Comparison of ENCODE assay signal across 1 cellular context in the genomic region with DNA sequence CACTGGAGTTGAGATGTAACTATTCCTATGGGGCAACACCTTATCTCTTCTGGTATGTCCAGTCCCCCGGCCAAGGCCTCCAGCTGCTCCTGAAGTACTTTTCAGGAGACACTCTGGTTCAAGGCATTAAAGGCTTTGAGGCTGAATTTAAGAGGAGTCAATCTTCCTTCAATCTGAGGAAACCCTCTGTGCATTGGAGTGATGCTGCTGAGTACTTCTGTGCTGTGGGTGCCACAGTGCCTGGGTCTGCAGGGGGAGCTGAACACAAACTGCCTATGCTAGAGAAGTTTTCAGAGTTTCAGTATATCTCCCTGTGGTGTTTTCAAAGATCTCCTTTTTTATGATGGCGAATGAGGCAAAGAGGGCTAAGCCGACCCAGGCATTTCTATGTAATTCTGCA.
TF ChIP-seq lines count a peak whose summit lies in the region.

No MANE protein-coding gene starts in this region.

TF ChIP-seq in GM23338, 12 proteins besides CTCF, POLR2A, EP300 and RAD21:
- TF ChIP-seq, protein P1, sequence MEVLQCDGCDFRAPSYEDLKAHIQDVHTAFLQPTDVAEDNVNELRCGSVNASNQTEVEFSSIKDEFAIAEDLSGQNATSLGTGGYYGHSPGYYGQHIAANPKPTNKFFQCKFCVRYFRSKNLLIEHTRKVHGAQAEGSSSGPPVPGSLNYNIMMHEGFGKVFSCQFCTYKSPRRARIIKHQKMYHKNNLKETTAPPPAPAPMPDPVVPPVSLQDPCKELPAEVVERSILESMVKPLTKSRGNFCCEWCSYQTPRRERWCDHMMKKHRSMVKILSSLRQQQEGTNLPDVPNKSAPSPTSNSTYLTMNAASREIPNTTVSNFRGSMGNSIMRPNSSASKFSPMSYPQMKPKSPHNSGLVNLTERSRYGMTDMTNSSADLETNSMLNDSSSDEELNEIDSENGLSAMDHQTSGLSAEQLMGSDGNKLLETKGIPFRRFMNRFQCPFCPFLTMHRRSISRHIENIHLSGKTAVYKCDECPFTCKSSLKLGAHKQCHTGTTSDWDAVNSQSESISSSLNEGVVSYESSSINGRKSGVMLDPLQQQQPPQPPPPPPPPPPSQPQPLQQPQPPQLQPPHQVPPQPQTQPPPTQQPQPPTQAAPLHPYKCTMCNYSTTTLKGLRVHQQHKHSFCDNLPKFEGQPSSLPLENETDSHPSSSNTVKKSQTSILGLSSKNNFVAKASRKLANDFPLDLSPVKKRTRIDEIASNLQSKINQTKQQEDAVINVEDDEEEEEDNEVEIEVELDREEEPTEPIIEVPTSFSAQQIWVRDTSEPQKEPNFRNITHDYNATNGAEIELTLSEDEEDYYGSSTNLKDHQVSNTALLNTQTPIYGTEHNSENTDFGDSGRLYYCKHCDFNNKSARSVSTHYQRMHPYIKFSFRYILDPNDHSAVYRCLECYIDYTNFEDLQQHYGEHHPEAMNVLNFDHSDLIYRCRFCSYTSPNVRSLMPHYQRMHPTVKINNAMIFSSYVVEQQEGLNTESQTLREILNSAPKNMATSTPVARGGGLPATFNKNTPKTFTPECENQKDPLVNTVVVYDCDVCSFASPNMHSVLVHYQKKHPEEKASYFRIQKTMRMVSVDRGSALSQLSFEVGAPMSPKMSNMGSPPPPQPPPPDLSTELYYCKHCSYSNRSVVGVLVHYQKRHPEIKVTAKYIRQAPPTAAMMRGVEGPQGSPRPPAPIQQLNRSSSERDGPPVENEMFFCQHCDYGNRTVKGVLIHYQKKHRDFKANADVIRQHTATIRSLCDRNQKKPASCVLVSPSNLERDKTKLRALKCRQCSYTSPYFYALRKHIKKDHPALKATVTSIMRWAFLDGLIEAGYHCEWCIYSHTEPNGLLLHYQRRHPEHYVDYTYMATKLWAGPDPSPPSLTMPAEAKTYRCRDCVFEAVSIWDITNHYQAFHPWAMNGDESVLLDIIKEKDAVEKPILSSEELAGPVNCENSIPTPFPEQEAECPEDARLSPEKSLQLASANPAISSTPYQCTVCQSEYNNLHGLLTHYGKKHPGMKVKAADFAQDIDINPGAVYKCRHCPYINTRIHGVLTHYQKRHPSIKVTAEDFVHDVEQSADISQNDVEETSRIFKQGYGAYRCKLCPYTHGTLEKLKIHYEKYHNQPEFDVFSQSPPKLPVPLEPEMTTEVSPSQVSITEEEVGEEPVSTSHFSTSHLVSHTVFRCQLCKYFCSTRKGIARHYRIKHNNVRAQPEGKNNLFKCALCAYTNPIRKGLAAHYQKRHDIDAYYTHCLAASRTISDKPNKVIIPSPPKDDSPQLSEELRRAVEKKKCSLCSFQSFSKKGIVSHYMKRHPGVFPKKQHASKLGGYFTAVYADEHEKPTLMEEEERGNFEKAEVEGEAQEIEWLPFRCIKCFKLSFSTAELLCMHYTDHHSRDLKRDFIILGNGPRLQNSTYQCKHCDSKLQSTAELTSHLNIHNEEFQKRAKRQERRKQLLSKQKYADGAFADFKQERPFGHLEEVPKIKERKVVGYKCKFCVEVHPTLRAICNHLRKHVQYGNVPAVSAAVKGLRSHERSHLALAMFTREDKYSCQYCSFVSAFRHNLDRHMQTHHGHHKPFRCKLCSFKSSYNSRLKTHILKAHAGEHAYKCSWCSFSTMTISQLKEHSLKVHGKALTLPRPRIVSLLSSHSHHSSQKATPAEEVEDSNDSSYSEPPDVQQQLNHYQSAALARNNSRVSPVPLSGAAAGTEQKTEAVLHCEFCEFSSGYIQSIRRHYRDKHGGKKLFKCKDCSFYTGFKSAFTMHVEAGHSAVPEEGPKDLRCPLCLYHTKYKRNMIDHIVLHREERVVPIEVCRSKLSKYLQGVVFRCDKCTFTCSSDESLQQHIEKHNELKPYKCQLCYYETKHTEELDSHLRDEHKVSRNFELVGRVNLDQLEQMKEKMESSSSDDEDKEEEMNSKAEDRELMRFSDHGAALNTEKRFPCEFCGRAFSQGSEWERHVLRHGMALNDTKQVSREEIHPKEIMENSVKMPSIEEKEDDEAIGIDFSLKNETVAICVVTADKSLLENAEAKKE (CRISPR knock-in tag; IDR thresholded peaks at IDR 0.05): no peak
- TF ChIP-seq NANOG (IDR thresholded peaks at IDR 0.05; ENCODE audit: borderline replicate concordance): no peak
- TF ChIP-seq, protein P2, sequence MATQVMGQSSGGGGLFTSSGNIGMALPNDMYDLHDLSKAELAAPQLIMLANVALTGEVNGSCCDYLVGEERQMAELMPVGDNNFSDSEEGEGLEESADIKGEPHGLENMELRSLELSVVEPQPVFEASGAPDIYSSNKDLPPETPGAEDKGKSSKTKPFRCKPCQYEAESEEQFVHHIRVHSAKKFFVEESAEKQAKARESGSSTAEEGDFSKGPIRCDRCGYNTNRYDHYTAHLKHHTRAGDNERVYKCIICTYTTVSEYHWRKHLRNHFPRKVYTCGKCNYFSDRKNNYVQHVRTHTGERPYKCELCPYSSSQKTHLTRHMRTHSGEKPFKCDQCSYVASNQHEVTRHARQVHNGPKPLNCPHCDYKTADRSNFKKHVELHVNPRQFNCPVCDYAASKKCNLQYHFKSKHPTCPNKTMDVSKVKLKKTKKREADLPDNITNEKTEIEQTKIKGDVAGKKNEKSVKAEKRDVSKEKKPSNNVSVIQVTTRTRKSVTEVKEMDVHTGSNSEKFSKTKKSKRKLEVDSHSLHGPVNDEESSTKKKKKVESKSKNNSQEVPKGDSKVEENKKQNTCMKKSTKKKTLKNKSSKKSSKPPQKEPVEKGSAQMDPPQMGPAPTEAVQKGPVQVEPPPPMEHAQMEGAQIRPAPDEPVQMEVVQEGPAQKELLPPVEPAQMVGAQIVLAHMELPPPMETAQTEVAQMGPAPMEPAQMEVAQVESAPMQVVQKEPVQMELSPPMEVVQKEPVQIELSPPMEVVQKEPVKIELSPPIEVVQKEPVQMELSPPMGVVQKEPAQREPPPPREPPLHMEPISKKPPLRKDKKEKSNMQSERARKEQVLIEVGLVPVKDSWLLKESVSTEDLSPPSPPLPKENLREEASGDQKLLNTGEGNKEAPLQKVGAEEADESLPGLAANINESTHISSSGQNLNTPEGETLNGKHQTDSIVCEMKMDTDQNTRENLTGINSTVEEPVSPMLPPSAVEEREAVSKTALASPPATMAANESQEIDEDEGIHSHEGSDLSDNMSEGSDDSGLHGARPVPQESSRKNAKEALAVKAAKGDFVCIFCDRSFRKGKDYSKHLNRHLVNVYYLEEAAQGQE (IDR thresholded peaks at IDR 0.05; ENCODE audit: unreplicated experiment): no peak
- no peak for TF ChIP-seq EZH2phosphoT487 (IDR thresholded peaks at IDR 0.05; ENCODE audit: unreplicated experiment)
- TF ChIP-seq POLR2AphosphoS5 (IDR thresholded peaks at IDR 0.05; ENCODE audit: low read depth): no peak
- TF ChIP-seq, protein P3, sequence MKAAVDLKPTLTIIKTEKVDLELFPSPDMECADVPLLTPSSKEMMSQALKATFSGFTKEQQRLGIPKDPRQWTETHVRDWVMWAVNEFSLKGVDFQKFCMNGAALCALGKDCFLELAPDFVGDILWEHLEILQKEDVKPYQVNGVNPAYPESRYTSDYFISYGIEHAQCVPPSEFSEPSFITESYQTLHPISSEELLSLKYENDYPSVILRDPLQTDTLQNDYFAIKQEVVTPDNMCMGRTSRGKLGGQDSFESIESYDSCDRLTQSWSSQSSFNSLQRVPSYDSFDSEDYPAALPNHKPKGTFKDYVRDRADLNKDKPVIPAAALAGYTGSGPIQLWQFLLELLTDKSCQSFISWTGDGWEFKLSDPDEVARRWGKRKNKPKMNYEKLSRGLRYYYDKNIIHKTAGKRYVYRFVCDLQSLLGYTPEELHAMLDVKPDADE (IDR thresholded peaks at IDR 0.05): no peak
TF ChIP-seq in GM23338: peak in this region for 0.
